10 cellular contexts compared by ENCODE assay signal in genomic region chr3:28171962-28172361, GRCh38.
DNase-seq lines count a peak whose midpoint lies in the region; ATAC-seq and TF ChIP-seq lines count a peak whose summit lies in the region.
"Had no signal": no experiment of that assay in that cellular context is flagged by ENCODE, and none has a peak within 500 bp of the region (broad histone marks: within the 10 kb centered on the region; RNA-seq: fewer than 3 reads in every experiment).

No MANE protein-coding gene starts in this region.

- peak overlapping the region; percentile 71 for H3K27ac Mint-ChIP-seq in CD4-positive, alpha-beta T cell
- H3K27ac Mint-ChIP-seq in activated T-helper 1 cell treated with anti-CD3 and anti-CD28 coated beads, Interleukin-12 subunit alpha, Interleukin-12 subunit beta, Interleukin-2, Interleukin-4 antibody, amounts not matched to agents 30 ng/mL and 10 ng/mL and 1 ng/mL, durations not matched to agents 14 hours and 24 hours and 36 hours, result peak overlapping the region; percentile 84

- H3K36me3 Mint-ChIP-seq in CD4-positive, alpha-beta T cell (ENCODE audit: low read depth), result no peaks in the 10 kb centered on the region
- H3K36me3 Mint-ChIP-seq in activated T-helper 1 cell treated with anti-CD3 and anti-CD28 coated beads, Interleukin-12 subunit alpha, Interleukin-12 subunit beta, Interleukin-2, Interleukin-4 antibody, amounts not matched to agents 30 ng/mL and 10 ng/mL and 1 ng/mL, durations not matched to agents 14 hours and 24 hours and 36 hours (ENCODE audit: low read depth), result peaks cover 15% of the 10 kb centered on the region

- no peaks in the 10 kb centered on the region for H3K9me3 Mint-ChIP-seq in CD4-positive, alpha-beta T cell
- H3K9me3 Mint-ChIP-seq in activated T-helper 1 cell treated with anti-CD3 and anti-CD28 coated beads, Interleukin-12 subunit alpha, Interleukin-12 subunit beta, Interleukin-2, Interleukin-4 antibody, amounts not matched to agents 30 ng/mL and 10 ng/mL and 1 ng/mL, durations not matched to agents 14 hours and 24 hours and 36 hours, result peaks cover 5% of the 10 kb centered on the region

- H3K4me1 Mint-ChIP-seq in CD4-positive, alpha-beta T cell (ENCODE audit: low read depth), result peaks cover 26% of the 10 kb centered on the region
- H3K4me1 Mint-ChIP-seq in activated T-helper 1 cell treated with anti-CD3 and anti-CD28 coated beads, Interleukin-12 subunit alpha, Interleukin-12 subunit beta, Interleukin-2, Interleukin-4 antibody, amounts not matched to agents 30 ng/mL and 10 ng/mL and 1 ng/mL, durations not matched to agents 14 hours and 24 hours and 36 hours (ENCODE audit: low read depth), result peaks cover 13% of the 10 kb centered on the region

- POLR2A ChIA-PET in CD4-positive, alpha-beta T cell (lab: Charles Lee), result interaction anchor here (0.7 to 1.3 kb wide), 2 partner anchors 9 to 259 kb away, joined by 4 to 5 read pairs; no protein-coding TSS in a partner anchor

- no peak for TF ChIP-seq CTCF in CD4-positive, alpha-beta T cell (IDR thresholded peaks at IDR 0.05)

- H3K27me3 ChIP-seq in CD4-positive, alpha-beta T cell (ENCODE audit: control insufficient read depth, insufficient read depth, low read length), result no peaks in the 10 kb centered on the region

- CTCF ChIA-PET in CD4-positive, alpha-beta T cell (lab: Charles Lee), result interaction anchor here (0.6 kb wide), 1 partner anchor 42 kb away, joined by 4 read pairs; no protein-coding TSS in a partner anchor

- no peak for DNase-seq in CD4-positive, alpha-beta T cell
- no peak for DNase-seq in activated T-helper 1 cell treated with anti-CD3 and anti-CD28 coated beads, Interleukin-12 subunit alpha, Interleukin-12 subunit beta, Interleukin-2, Interleukin-4 antibody, amounts not matched to agents 30 ng/mL and 10 ng/mL and 1 ng/mL, durations not matched to agents 14 hours and 24 hours and 36 hours (ENCODE audit: low spot score)
- DNase-seq in CD1c-positive myeloid dendritic cell (ENCODE audit: extremely low spot score) (no peak), amygdala (lab: John Stamatoyannopoulos, UW) (no peak)
- DNase-seq in activated effector memory CD4-positive, alpha-beta T cell treated with anti-CD3 and anti-CD28 coated beads, Interleukin-2, amount 50 U/mL, for 16 hours, result no peak
- DNase-seq: amniotic stem cell had no signal

- intact Hi-C loops in CD4-positive, alpha-beta T cell (cut with DNase I, micrococcal nuclease), result no loop called here
- intact Hi-C loops in activated T-helper 1 cell treated with anti-CD3 and anti-CD28 coated beads, Interleukin-12 subunit alpha, Interleukin-12 subunit beta, Interleukin-2, Interleukin-4 antibody, amounts not matched to agents 30 ng/mL and 10 ng/mL and 1 ng/mL, durations not matched to agents 14 hours and 24 hours and 36 hours (cut with micrococcal nuclease), result loop anchor here (2.0 to 5.0 kb wide), 3 partner anchors 69 to 460 kb away; partner anchors contain the start of gene CMC1

- ATAC-seq in CD4-positive, alpha-beta T cell (ENCODE audit: poor library complexity), result peak; percentile 78
- peak; percentile 82 for ATAC-seq in GM18909 (IDR thresholded peaks at IDR 0.05; ENCODE audit: poor library complexity, unreplicated experiment)
- peak; percentile 79 for ATAC-seq in HG02884 (IDR thresholded peaks at IDR 0.05; ENCODE audit: unreplicated experiment)
- ATAC-seq in HG03135 (IDR thresholded peaks at IDR 0.05; ENCODE audit: unreplicated experiment), result no peak

- no peaks in the 10 kb centered on the region for H3K9me3 ChIP-seq in CD4-positive, alpha-beta T cell (ENCODE audit: control insufficient read depth, low read length)

- H3K4me3 Mint-ChIP-seq in CD4-positive, alpha-beta T cell, result peak overlapping the region; percentile 46
- peak overlapping the region; percentile 15 for H3K4me3 Mint-ChIP-seq in activated T-helper 1 cell treated with anti-CD3 and anti-CD28 coated beads, Interleukin-12 subunit alpha, Interleukin-12 subunit beta, Interleukin-2, Interleukin-4 antibody, amounts not matched to agents 30 ng/mL and 10 ng/mL and 1 ng/mL, durations not matched to agents 14 hours and 24 hours and 36 hours

- H3K27me3 Mint-ChIP-seq in CD4-positive, alpha-beta T cell, result no peaks in the 10 kb centered on the region
- H3K27me3 Mint-ChIP-seq in activated T-helper 1 cell treated with anti-CD3 and anti-CD28 coated beads, Interleukin-12 subunit alpha, Interleukin-12 subunit beta, Interleukin-2, Interleukin-4 antibody, amounts not matched to agents 30 ng/mL and 10 ng/mL and 1 ng/mL, durations not matched to agents 14 hours and 24 hours and 36 hours (ENCODE audit: insufficient read depth), result peaks cover 2% of the 10 kb centered on the region

- H3K27ac ChIP-seq in CD4-positive, alpha-beta T cell (ENCODE audit: low read depth, low read length), result no peak overlapping the region
- H3K27ac ChIP-seq: epithelial cell of prostate had no signal
